ENCODE assay signal across 8 cellular contexts in the genomic region with DNA sequence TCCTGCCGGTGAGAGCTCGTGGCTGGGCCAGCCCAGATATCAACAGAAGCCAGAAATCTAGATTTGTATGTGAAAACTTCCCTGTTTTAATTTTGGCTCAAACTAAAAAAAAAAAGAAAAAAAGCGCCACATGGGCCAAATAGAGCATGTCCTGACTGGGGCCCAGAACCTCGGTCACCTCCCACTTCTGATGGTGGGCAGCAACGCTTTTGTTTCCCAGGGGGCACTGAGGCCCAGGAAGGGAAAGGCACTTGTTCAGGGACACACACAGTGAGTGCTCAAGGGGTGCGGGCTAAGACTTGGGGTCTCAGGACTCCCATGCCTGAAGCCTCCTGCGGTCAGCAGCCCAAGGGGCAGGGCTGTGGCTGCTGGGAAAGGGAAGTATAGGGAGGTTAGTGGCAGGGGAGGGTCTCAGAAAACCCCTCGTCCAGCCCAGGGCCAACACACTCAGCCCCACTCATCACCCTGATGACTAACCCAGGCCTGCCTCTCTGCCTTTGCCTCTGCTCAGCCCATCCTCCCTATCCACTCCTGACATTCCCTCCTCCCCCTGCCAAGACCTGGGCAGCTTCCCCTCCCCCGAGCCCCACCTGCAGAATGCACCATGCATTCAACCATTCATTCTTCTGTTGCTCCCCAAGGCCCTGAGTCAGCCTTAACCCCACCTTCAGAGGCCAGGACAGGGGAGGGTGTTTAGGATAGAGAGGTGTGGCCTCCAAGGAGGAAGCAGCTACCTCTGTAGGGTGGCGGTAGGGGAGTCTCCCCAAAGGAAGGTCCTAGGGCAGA. TPM values are rescaled to one million over a fixed set of nuclear protein-coding genes. Genes with fewer than 3 reads are reported as not detected.
DNase-seq lines count a peak whose midpoint lies in the region; ATAC-seq and TF ChIP-seq lines count a peak whose summit lies in the region.

No MANE protein-coding gene starts in this region.

- H3K27ac ChIP-seq in smooth muscle cell (ENCODE audit: low read depth): no peak overlapping the region

- TF ChIP-seq CTCF in smooth muscle cell (IDR thresholded peaks at IDR 0.05; ENCODE audit: borderline replicate concordance, insufficient read depth, poor library complexity, severe bottlenecking): no peak

- no peaks in the 10 kb centered on the region for H3F3A ChIP-seq in smooth muscle cell (ENCODE audit: low read depth)

- H3K4me1 ChIP-seq in smooth muscle cell (ENCODE audit: low read depth): peaks cover 29% of the 10 kb centered on the region

- peak; percentile 18 for DNase-seq in NCI-H2196 (lab: John Stamatoyannopoulos, UW; ENCODE audit: unreplicated experiment)
- no peak for DNase-seq in NCI-H2196 treated with DMSO at 0.1 percent for 48 hours (lab: John Stamatoyannopoulos, UW; ENCODE audit: unreplicated experiment)
- peak; percentile 41 for DNase-seq in SIG-M5 treated with dmso at 0.1 percent for 504 hours (lab: John Stamatoyannopoulos, UW; ENCODE audit: unreplicated experiment)
- DNase-seq in central memory CD4-positive, alpha-beta T cell: peak; percentile 50
- DNase-seq in smooth muscle cell (lab: John Stamatoyannopoulos, UW; ENCODE audit: unreplicated experiment): no peak
- no peak for DNase-seq in NCI-H1092 (lab: John Stamatoyannopoulos, UW)

- peaks cover 48% of the 10 kb centered on the region for H4K20me1 ChIP-seq in smooth muscle cell (ENCODE audit: low read depth)

- no peak overlapping the region for H3K9ac ChIP-seq in smooth muscle cell (ENCODE audit: low read depth)

- H3K9me3 ChIP-seq in smooth muscle cell (replicated peaks; ENCODE audit: low read depth): no peaks in the 10 kb centered on the region

- no peaks in the 10 kb centered on the region for H3K79me2 ChIP-seq in smooth muscle cell (ENCODE audit: low read depth)

- peak overlapping the region; percentile 76 for H3K4me2 ChIP-seq in smooth muscle cell

- ATAC-seq in HG02981 (IDR thresholded peaks at IDR 0.05; ENCODE audit: unreplicated experiment) (no peak), HG03097 (IDR thresholded peaks at IDR 0.05; ENCODE audit: low FRiP score, unreplicated experiment) (no peak)

- WGBS in smooth muscle cell (ENCODE audit: low lambda C conversion rate): 42% methylated on average over 10 of the region's 10 CpGs

- no peak overlapping the region for H3K4me3 ChIP-seq in smooth muscle cell

- H3K27me3 ChIP-seq in smooth muscle cell (ENCODE audit: low read depth): peaks cover 13% of the 10 kb centered on the region

- no peak overlapping the region for H2AFZ ChIP-seq in smooth muscle cell (ENCODE audit: low read depth)

- H3K36me3 ChIP-seq in smooth muscle cell (ENCODE audit: low read depth): no peaks in the 10 kb centered on the region

RNA-seq across cellular contexts. Expression of a gene that starts 30.0 kb away (rescaled TPM):
- 23.3 and 26.8 TPM in 2 replicates for total RNA-seq in smooth muscle cell
- polyA plus RNA-seq in smooth muscle cell: 3.4 and 3.7 TPM in 2 replicates

Comparison
In these comparisons a context has a peak if more than half of its experiments do, and no peak if none do; other contexts are left out.
1. DNase-seq: peak in NCI-H2196 (single experiment), SIG-M5 treated with dmso at 0.1 percent for 504 hours (single experiment) and central memory CD4-positive, alpha-beta T cell (single experiment); none in NCI-H2196 treated with DMSO at 0.1 percent for 48 hours (single experiment), smooth muscle cell (single experiment) and NCI-H1092 (single experiment).